ENCODE assay signal across 9 cellular contexts in the genomic region with DNA sequence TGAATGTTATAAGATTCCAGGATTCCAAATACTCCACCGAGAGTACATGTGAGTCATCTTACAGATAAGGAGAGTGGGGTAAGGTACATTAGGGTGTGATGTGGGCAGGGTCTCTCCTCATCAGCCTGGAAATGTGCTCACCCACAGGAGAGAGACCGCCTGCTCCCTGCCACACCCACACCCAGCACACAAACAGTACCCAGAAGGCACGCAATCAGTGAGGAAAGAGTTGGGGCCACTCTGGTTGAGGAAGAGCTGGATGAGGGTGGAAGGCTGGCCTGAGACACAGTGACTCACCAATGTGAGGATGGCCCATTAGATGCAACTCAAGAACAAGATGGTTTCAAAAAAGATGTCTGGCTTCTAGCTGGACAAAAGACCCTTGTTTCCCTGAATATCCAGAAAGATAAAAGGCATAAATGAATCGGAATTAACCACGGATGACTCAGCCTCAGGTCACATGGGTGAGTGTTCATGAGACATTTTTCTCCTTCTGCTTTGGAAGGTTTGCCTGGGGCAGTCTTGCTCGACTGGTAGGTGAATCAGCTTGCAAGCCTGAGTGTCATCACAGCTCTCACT. TPM values are rescaled to one million over a fixed set of nuclear protein-coding genes. Genes with fewer than 3 reads are reported as not detected.
A peak's percentile ranks its signal among the peaks of the same experiment; 100 is the strongest.
DNase-seq lines count a peak whose midpoint lies in the region; ATAC-seq and TF ChIP-seq lines count a peak whose summit lies in the region.
"Had no signal": no experiment of that assay in that cellular context is flagged by ENCODE, and none has a peak within 500 bp of the region (broad histone marks: within the 10 kb centered on the region; RNA-seq: fewer than 3 reads in every experiment).

No MANE protein-coding gene starts in this region.

- no peaks in the 10 kb centered on the region for H3K9me2 ChIP-seq in PC-3 (replicated peaks; ENCODE audit: low read length)

- BruUV-seq in PC-3 (replicated peaks; lab: Mats Ljungman, UMichigan): TSS peak; percentile 92

- 55 to 64% methylated on average over 6 of the region's 6 CpGs for WGBS in tibial nerve, 2 donors

- H3K4me1 ChIP-seq in PC-3 (ENCODE audit: insufficient read depth, low read length) (peaks cover 25% of the 10 kb centered on the region), tibial nerve (no peaks in the 10 kb centered on the region)
- H3K4me1 ChIP-seq: left ventricle myocardium inferior had no signal

- CTCF ChIA-PET in PC-3 (lab: Charles Lee): no interaction called here

- peak overlapping the region; percentile 61 for H3K9ac ChIP-seq in PC-3 (ENCODE audit: low read length)

- H3K27me3 ChIP-seq in PC-3 (ENCODE audit: low read length) (no peaks in the 10 kb centered on the region), tibial nerve (no peaks in the 10 kb centered on the region)

- intact Hi-C loops in PC-3 (cut with micrococcal nuclease): no loop called here

- no peaks in the 10 kb centered on the region for H3K9me3 ChIP-seq in PC-3 (ENCODE audit: low read length)
- H3K9me3 ChIP-seq in tibial nerve: peaks cover 0 to 14% (median 0%) of the 10 kb centered on the region in 4 donors
- H3K9me3 ChIP-seq: left ventricle myocardium inferior had no signal

- no peaks in the 10 kb centered on the region for H3K79me2 ChIP-seq in PC-3 (ENCODE audit: low read length)

- peak overlapping the region; percentile 47 for H3K4me2 ChIP-seq in PC-3 (ENCODE audit: low read length)

- no peaks in the 10 kb centered on the region for H4K20me1 ChIP-seq in PC-3 (ENCODE audit: low read length)

- H2AFZ ChIP-seq in PC-3 (ENCODE audit: low read length): peak overlapping the region; percentile 55

- H3K4me3 ChIP-seq in PC-3 (ENCODE audit: low read length) (no peak overlapping the region), epithelial cell of proximal tubule (ENCODE audit: low read depth, low read length) (peak overlapping the region; percentile 12), tibial nerve (no peak overlapping the region)
- H3K4me3 ChIP-seq: left ventricle myocardium inferior had no signal

- POLR2A ChIA-PET in PC-3 (lab: Charles Lee; ENCODE audit: unreplicated experiment): interaction anchor here (0.6 kb wide), 2 partner anchors 28 to 140 kb away, joined by 3 read pairs; no protein-coding TSS in a partner anchor

- H3K36me3 ChIP-seq in PC-3 (ENCODE audit: low read depth, low read length) (no peaks in the 10 kb centered on the region), tibial nerve (no peaks in the 10 kb centered on the region)
- H3K36me3 ChIP-seq: left ventricle myocardium inferior had no signal

- TF ChIP-seq CTCF in PC-3 (conservative IDR thresholded peaks at IDR 0.05; ENCODE audit: low read depth, low read length): no peak
- no peak for TF ChIP-seq CTCF in epithelial cell of proximal tubule (conservative IDR thresholded peaks at IDR 0.05; ENCODE audit: low read depth, low read length)
- TF ChIP-seq CTCF in tibial nerve (IDR thresholded peaks at IDR 0.05): no peak

- TF ChIP-seq EP300 in tibial nerve (IDR thresholded peaks at IDR 0.05): no peak

- DNase-seq in ELF-1 (ENCODE audit: low read depth, low spot score) (peak; percentile 63), PC-3 (peak; percentile 97), epithelial cell of proximal tubule (ENCODE audit: low read depth) (peak; percentile 95), renal cortical epithelial cell (ENCODE audit: low read depth) (peak; percentile 98), NCI-H510A treated with DMSO at 0.1 percent for 48 hours (lab: John Stamatoyannopoulos, UW) (no peak), tibial nerve (ENCODE audit: low spot score in 2 of 2) (no peak), DMS 273 treated with DMSO at 0.1 percent for 48 hours (lab: John Stamatoyannopoulos, UW) (no peak)
- DNase-seq: left ventricle myocardium inferior had no signal

- no peak for TF ChIP-seq POLR2A in tibial nerve (IDR thresholded peaks at IDR 0.05)

- no peaks in the 10 kb centered on the region for H3F3A ChIP-seq in PC-3 (ENCODE audit: low read length, unreplicated experiment)

- ATAC-seq in PC-3: peak; percentile 92
- no peak for ATAC-seq in HG03108 (IDR thresholded peaks at IDR 0.05; ENCODE audit: unreplicated experiment)

- H3K27ac ChIP-seq in PC-3 (ENCODE audit: low read length) (peak overlapping the region; percentile 98), tibial nerve (no peak overlapping the region)

RNA-seq across cellular contexts. Expression of gene LHFPL2, which starts 51.1 kb away (rescaled TPM):
- 19.4 and 21.7 TPM in 2 replicates for total RNA-seq in PC-3 (2014; rRNA removed)
- total RNA-seq in epithelial cell of proximal tubule: 14.4 and 15.3 TPM in 2 replicates
- total RNA-seq in renal cortical epithelial cell: 19.2 and 25.7 TPM in 2 replicates
- total RNA-seq in tibial nerve: 10 to 100 TPM; 19.7 to 48.9 (median 27.4) TPM

Comparison
In these comparisons a context has a peak if more than half of its experiments do, and no peak if none do; other contexts are left out.
1. DNase-seq: peak in ELF-1 (single experiment), PC-3 (single experiment), epithelial cell of proximal tubule (single experiment) and renal cortical epithelial cell (single experiment); none in NCI-H510A treated with DMSO at 0.1 percent for 48 hours (single experiment), tibial nerve (0 of 2) and DMS 273 treated with DMSO at 0.1 percent for 48 hours (single experiment).